Comparison of ENCODE assay signal across 8 cellular contexts in genomic region chr17:57954421-57955182, GRCh38. TPM values are rescaled to one million over a fixed set of nuclear protein-coding genes. Genes with fewer than 3 reads are reported as not detected.
A peak's percentile ranks its signal among the peaks of the same experiment; 100 is the strongest.
DNase-seq lines count a peak whose midpoint lies in the region; TF ChIP-seq lines count a peak whose summit lies in the region.

No MANE protein-coding gene starts in this region.

- TF ChIP-seq POLR2A in sigmoid colon (IDR thresholded peaks at IDR 0.05) = peak in 1 of 2 donors; percentile 64

- H3K9me3 Mint-ChIP-seq in activated naive CD4-positive, alpha-beta T cell treated with anti-CD3 and anti-CD28 coated beads for 36 hours = no peaks in the 10 kb centered on the region
- peaks cover 0 to 5% (median 0%) of the 10 kb centered on the region in 5 experiments for H3K9me3 Mint-ChIP-seq in brain

- peaks cover 0 to 61% (median 58%) of the 10 kb centered on the region in 4 donors for H3K4me1 ChIP-seq in sigmoid colon

- peaks cover 26% of the 10 kb centered on the region for H3K4me1 Mint-ChIP-seq in activated naive CD4-positive, alpha-beta T cell treated with anti-CD3 and anti-CD28 coated beads for 36 hours (ENCODE audit: low read depth)
- peaks cover 70% of the 10 kb centered on the region for H3K4me1 Mint-ChIP-seq in brain

- no peak for DNase-seq in activated naive CD4-positive, alpha-beta T cell treated with anti-CD3 and anti-CD28 coated beads for 36 hours
- DNase-seq in activated naive CD4-positive, alpha-beta T cell treated with anti-CD3 and anti-CD28 coated beads, Interleukin-2, amount 50 U/mL, for 16 hours = no peak
- DNase-seq in NCI-H345 (lab: John Stamatoyannopoulos, UW) = peak; percentile 78
- DNase-seq in sigmoid colon = peak; percentile 93
- no peak for DNase-seq in stimulated activated CD4-positive, alpha-beta T cell treated with anti-CD3 and anti-CD28 coated beads, Interleukin-2, amount 100 ng/mL, for 48 hours
- DNase-seq in effector CD8-positive, alpha-beta T cell (lab: John Stamatoyannopoulos, UW) = no peak

- H3K36me3 ChIP-seq in sigmoid colon = no peaks in the 10 kb centered on the region

- 1 to 2% methylated on average over 84 of the region's 84 CpGs for WGBS in sigmoid colon, 2 donors

- H3K27me3 ChIP-seq in sigmoid colon = no peaks in the 10 kb centered on the region

- H3K4me3 ChIP-seq in iPS-18c (ENCODE audit: insufficient read depth, low read depth, low read length) (peak overlapping the region; percentile 62), sigmoid colon (peak overlapping the region; percentile 70 to 96 (median 88))

- no peaks in the 10 kb centered on the region for H3K36me3 Mint-ChIP-seq in activated naive CD4-positive, alpha-beta T cell treated with anti-CD3 and anti-CD28 coated beads for 36 hours (ENCODE audit: low read depth)
- no peaks in the 10 kb centered on the region for H3K36me3 Mint-ChIP-seq in brain

- TF ChIP-seq CTCF in brain (conservative IDR thresholded peaks at IDR 0.05) (no peak), sigmoid colon (IDR thresholded peaks at IDR 0.05) (no peak)

- H3K9me3 ChIP-seq in iPS-18c (ENCODE audit: control insufficient read depth, insufficient read depth, low read length) = no peaks in the 10 kb centered on the region
- no peaks in the 10 kb centered on the region for H3K9me3 ChIP-seq in sigmoid colon

- peak overlapping the region; percentile 97 to 100 (median 99) for H3K27ac ChIP-seq in sigmoid colon

- H3K27me3 Mint-ChIP-seq in activated naive CD4-positive, alpha-beta T cell treated with anti-CD3 and anti-CD28 coated beads for 36 hours (ENCODE audit: low read depth) = peaks cover 29% of the 10 kb centered on the region
- H3K27me3 Mint-ChIP-seq in brain = peaks cover 14% of the 10 kb centered on the region

- TF ChIP-seq EP300 in sigmoid colon (IDR thresholded peaks at IDR 0.05) = no peak

- CTCF ChIA-PET in activated naive CD4-positive, alpha-beta T cell treated with anti-CD3 and anti-CD28 coated beads for 36 hours (lab: Charles Lee) = interaction anchor here (1.0 to 1.7 kb wide), 4 partner anchors 16 to 94 kb away, joined by 4 to 6 read pairs (median 4); no protein-coding TSS in a partner anchor

- intact Hi-C loops in activated naive CD4-positive, alpha-beta T cell treated with anti-CD3 and anti-CD28 coated beads for 36 hours (cut with micrococcal nuclease) = loop anchor here (5.0 kb wide), 1 partner anchor 62 kb away; no protein-coding TSS in a partner anchor
- intact Hi-C loops in sigmoid colon (cut with DNase I) = loop anchor here (2.0 to 5.0 kb wide), 3 partner anchors 42 to 94 kb away; no protein-coding TSS in a partner anchor

- no peak overlapping the region for H3K27ac Mint-ChIP-seq in activated naive CD4-positive, alpha-beta T cell treated with anti-CD3 and anti-CD28 coated beads for 36 hours
- peak overlapping the region; percentile 91 to 95 (median 93) for H3K27ac Mint-ChIP-seq in brain

- peak overlapping the region; percentile 62 for H3K4me3 Mint-ChIP-seq in activated naive CD4-positive, alpha-beta T cell treated with anti-CD3 and anti-CD28 coated beads for 36 hours
- peak overlapping the region; percentile 85 to 92 (median 89) for H3K4me3 Mint-ChIP-seq in brain

RNA-seq across cellular contexts. Expression of gene CUEDC1, which starts 0.6 kb away (rescaled TPM):
- under 1 TPM; 0.47 to 0.69 TPM for total RNA-seq in activated naive CD4-positive, alpha-beta T cell treated with anti-CD3 and anti-CD28 coated beads for 36 hours
- polyA plus RNA-seq in brain (ENCODE audit: insufficient read depth, low read depth, low replicate concordance) (97.8 TPM), sigmoid colon (10 to 100 TPM in 2 of 3 donors, 1 to 10 TPM in 1; 3.0 to 20.0 (median 11.4) TPM)
- total RNA-seq in sigmoid colon = 10 to 100 TPM; 29.5 to 64.0 (median 33.7) TPM

RNA-seq across cellular contexts. Expression of gene VEZF1, which starts 33.5 kb away (rescaled TPM):
- total RNA-seq in activated naive CD4-positive, alpha-beta T cell treated with anti-CD3 and anti-CD28 coated beads for 36 hours = 10 to 100 TPM; 21.7 to 22.0 TPM
- polyA plus RNA-seq in brain (ENCODE audit: insufficient read depth, low read depth, low replicate concordance) = 72.5 TPM
- total RNA-seq in sigmoid colon = 100 to 1,000 TPM in 3 of 4 donors, 10 to 100 TPM in 1; 99.8 to 120 (median 105) TPM
- polyA plus RNA-seq in sigmoid colon = 10 to 100 TPM; 17.8 to 24.8 (median 21.0) TPM

RNA-seq across cellular contexts. Expression of gene SRSF1, which starts 52.4 kb away (rescaled TPM):
- 100 to 1,000 TPM; 248 to 257 TPM for total RNA-seq in activated naive CD4-positive, alpha-beta T cell treated with anti-CD3 and anti-CD28 coated beads for 36 hours
- 124 TPM for polyA plus RNA-seq in brain (ENCODE audit: insufficient read depth, low read depth, low replicate concordance)
- 100 to 1,000 TPM; 138 to 214 (median 151) TPM for total RNA-seq in sigmoid colon
- polyA plus RNA-seq in sigmoid colon = 100 to 1,000 TPM in 1 of 3 donors, 10 to 100 TPM in 2; 90.6 to 125 (median 93.7) TPM

Comparison
In these comparisons a context has a peak if more than half of its experiments do, and no peak if none do; other contexts are left out.
1. DNase-seq: peak in NCI-H345 (single experiment) and sigmoid colon (single experiment); none in activated naive CD4-positive, alpha-beta T cell treated with anti-CD3 and anti-CD28 coated beads for 36 hours (single experiment), activated naive CD4-positive, alpha-beta T cell treated with anti-CD3 and anti-CD28 coated beads, Interleukin-2, amount 50 U/mL, for 16 hours (single experiment), stimulated activated CD4-positive, alpha-beta T cell treated with anti-CD3 and anti-CD28 coated beads, Interleukin-2, amount 100 ng/mL, for 48 hours (0 of 2) and effector CD8-positive, alpha-beta T cell (single experiment).
2. RNA of gene CUEDC1, which starts 0.6 kb away (total RNA-seq): 29.5 to 64.0 TPM in sigmoid colon; 0.47 to 0.69 TPM in activated naive CD4-positive, alpha-beta T cell treated with anti-CD3 and anti-CD28 coated beads for 36 hours; every median in the first group is over 10 times any median in the second.
3. RNA of gene VEZF1, which starts 33.5 kb away (total RNA-seq): 99.8 to 120 TPM in sigmoid colon; 21.7 to 22.0 TPM in activated naive CD4-positive, alpha-beta T cell treated with anti-CD3 and anti-CD28 coated beads for 36 hours; every median in the first group is over 4 times any median in the second.